8 cellular contexts compared by ENCODE assay signal in the genomic region with DNA sequence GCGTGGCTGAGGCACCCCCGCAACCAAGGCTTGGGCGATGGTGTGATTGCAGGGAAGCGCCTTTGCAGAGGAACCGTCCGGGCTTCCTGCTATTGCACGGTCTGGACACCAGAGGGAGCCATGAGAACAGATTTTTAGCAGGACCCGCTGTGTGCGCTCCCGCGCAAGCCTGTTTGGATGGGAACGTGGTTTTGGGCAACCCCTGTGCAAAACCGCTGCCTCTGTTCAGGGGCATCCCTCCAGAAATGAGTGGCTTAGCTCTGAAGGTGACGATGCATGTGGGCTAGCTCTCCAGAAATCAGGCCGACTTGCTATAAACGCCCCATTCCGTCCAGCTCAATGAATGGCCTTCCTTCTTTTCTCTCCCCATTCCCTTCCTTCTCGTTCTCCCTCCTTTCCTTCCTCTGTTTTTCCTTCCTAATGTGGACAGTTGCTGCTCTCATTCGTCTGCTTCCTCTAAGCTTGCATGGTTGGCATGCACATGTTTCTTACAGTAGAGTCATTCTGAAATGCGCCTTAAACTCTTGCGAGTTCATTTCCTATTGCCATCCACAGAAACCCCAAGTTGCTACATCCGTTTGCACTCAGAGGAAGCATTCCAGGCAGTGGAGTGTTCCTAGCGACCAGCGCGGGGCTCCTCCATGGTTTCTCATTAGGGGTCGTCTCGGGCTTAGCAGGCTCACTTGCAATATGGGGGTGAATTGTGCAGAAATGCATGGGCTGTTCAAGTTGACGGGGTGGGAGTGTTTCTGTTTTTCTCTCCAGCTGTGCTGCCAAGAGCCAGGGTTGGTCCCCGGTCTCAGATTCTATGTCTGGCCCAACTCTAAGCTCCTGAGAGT.
DNase-seq lines count a peak whose midpoint lies in the region; ATAC-seq, FAIRE-seq and TF ChIP-seq lines count a peak whose summit lies in the region.

No MANE protein-coding gene starts in this region.

- H3K79me1 ChIP-seq in H1 (ENCODE audit: low read depth, low read length) = no peaks in the 10 kb centered on the region

- no peak overlapping the region for H3K9ac ChIP-seq in H1 (replicated peaks in 1 of 4; ENCODE audit: extremely low read depth in 1 of 4, low read depth in 3 of 4, low read length in 3 of 4)

- H3K4me1 ChIP-seq in H1 (replicated peaks in 1 of 4; ENCODE audit: control insufficient read depth in 3 of 4, insufficient read depth in 4 of 4, low read length in 3 of 4) = peaks cover 0 to 7% (median 4%) of the 10 kb centered on the region in 4 experiments; a peak in 5 of 7 replicates

- no peak overlapping the region for H3K4ac ChIP-seq in H1 (replicated peaks; ENCODE audit: insufficient read length, low read depth, low read length)

- no peaks in the 10 kb centered on the region for H3K9me3 Mint-ChIP-seq in activated CD8-positive, alpha-beta T cell treated with anti-CD3 and anti-CD28 coated beads, Interleukin-2, amount 10 ng/mL, durations not matched to agents 7 days and 5 days (ENCODE audit: insufficient read depth)
- peaks cover under 1% of the 10 kb centered on the region for H3K9me3 Mint-ChIP-seq in mesothelial cell of epicardium

- no peaks in the 10 kb centered on the region for H3K27me3 ChIP-seq in H1 (replicated peaks in 1 of 4; ENCODE audit: control insufficient read depth in 3 of 4, extremely low read depth in 1 of 4, insufficient read depth in 3 of 4, low read length in 3 of 4)

- no peaks in the 10 kb centered on the region for H3K36me3 ChIP-seq in H1 (ENCODE audit: control insufficient read depth in 2 of 4, insufficient read depth in 4 of 4, low read length in 3 of 4)

- no peak overlapping the region for H3K4me3 Mint-ChIP-seq in activated CD8-positive, alpha-beta T cell treated with anti-CD3 and anti-CD28 coated beads, Interleukin-2, amount 10 ng/mL, durations not matched to agents 7 days and 5 days
- peak overlapping the region; percentile 51 for H3K4me3 Mint-ChIP-seq in mesothelial cell of epicardium

- no peak for TF ChIP-seq EP300 in H1 (IDR thresholded peaks at IDR 0.05; ENCODE audit: borderline replicate concordance in 1 of 2, low read depth in 2 of 2, low read length in 2 of 2)

- DNase-seq in NCI-H524 treated with DMSO at 0.1 percent for 48 hours (lab: John Stamatoyannopoulos, UW) = peak; percentile 1
- DNase-seq in activated CD8-positive, alpha-beta T cell treated with anti-CD3 and anti-CD28 coated beads, Interleukin-2, amount 10 ng/mL, durations not matched to agents 7 days and 5 days = peak; percentile 68
- DNase-seq in H1 (ENCODE audit: low read depth in 1 of 2, low spot score in 2 of 2) = peak; percentile 70 to 93
- peak; percentile 29 to 73 for DNase-seq in mesothelial cell of epicardium (ENCODE audit: low spot score in 2 of 2, unreplicated experiment in 2 of 2)
- peak; percentile 27 for DNase-seq in stimulated activated CD8-positive, alpha-beta memory T cell treated with anti-CD3 and anti-CD28 coated beads, Interleukin-15, amount 100 ng/mL, for 24 hours (ENCODE audit: low read depth)

- FAIRE-seq in H1 (lab: Jason Lieb, UNC) = peak; percentile 89

- TF ChIP-seq POLR2A in H1 (IDR thresholded peaks at IDR 0.05; ENCODE audit: control extremely low read depth in 1 of 2, low read depth in 2 of 2, low read length in 2 of 2) = 0 out of 3 replicates have a peak, but pooled peaks of 1 of the 2 experiments have one; percentile 30

- peaks cover 0 to 3% of the 10 kb centered on the region in 2 experiments; a peak in 3 of 4 replicates for H3K9me3 ChIP-seq in H1 (ENCODE audit: insufficient read depth in 2 of 2, low read depth in 1 of 2, low read length in 1 of 2)

- TF ChIP-seq CTCF in GM12875 (IDR thresholded peaks at IDR 0.05; ENCODE audit: borderline replicate concordance, insufficient read depth, low read depth, low read length) = peak; percentile 93
- TF ChIP-seq CTCF in H1 (IDR thresholded peaks at IDR 0.05; ENCODE audit: control extremely low read depth in 1 of 3, insufficient read depth in 1 of 3, low read depth in 1 of 3, low read length in 3 of 3) = peak; percentile 82 to 96 (median 87)
- TF ChIP-seq CTCF in mesothelial cell of epicardium (IDR thresholded peaks at IDR 0.05; ENCODE audit: unreplicated experiment) = peak; percentile 93

- no peaks in the 10 kb centered on the region for H3K79me2 ChIP-seq in H1 (ENCODE audit: control insufficient read depth in 1 of 2, insufficient read depth in 2 of 2, low read length in 2 of 2)

- peak overlapping the region; percentile 80; the same call in 1 of the 2 replicates for H2BK12ac ChIP-seq in H1 (ENCODE audit: low read depth, low read length)

- TF ChIP-seq RAD21 in H1 (IDR thresholded peaks at IDR 0.05 in 1 of 2, conservative IDR thresholded peaks at IDR 0.05 in 1 of 2; ENCODE audit: low read depth in 2 of 2, low read length in 2 of 2) = peak; percentile 97 to 98

- no peak overlapping the region for H3K23ac ChIP-seq in H1 (ENCODE audit: insufficient read length)

- H3K18ac ChIP-seq in H1 (ENCODE audit: extremely low read depth, low read length) = peak overlapping the region; percentile 8; the same call in 1 of the 2 replicates

- CTCF ChIA-PET in activated CD8-positive, alpha-beta T cell treated with anti-CD3 and anti-CD28 coated beads, Interleukin-2, amount 10 ng/mL, durations not matched to agents 7 days and 5 days (lab: Charles Lee) = interaction anchor here (1.0 to 2.5 kb wide), 5 partner anchors 25 to 907 kb away, joined by 3 to 8 read pairs (median 5); no protein-coding TSS in a partner anchor
- CTCF ChIA-PET in H1 (lab: Charles Lee; ENCODE audit: partially characterized antibody) = interaction anchor here (0.6 to 4.0 kb wide), 44 partner anchors 9 to 951 kb away, joined by 3 to 40 read pairs (median 4); no protein-coding TSS in a partner anchor

- peak overlapping the region; percentile 60 for H2AFZ ChIP-seq in H1 (ENCODE audit: low read length)

- peak overlapping the region; percentile 63 for H4K91ac ChIP-seq in H1 (replicated peaks; ENCODE audit: insufficient read length, low read length)

- peaks cover 6% of the 10 kb centered on the region for H3K27me3 Mint-ChIP-seq in activated CD8-positive, alpha-beta T cell treated with anti-CD3 and anti-CD28 coated beads, Interleukin-2, amount 10 ng/mL, durations not matched to agents 7 days and 5 days (ENCODE audit: low read depth)
- peaks cover 39% of the 10 kb centered on the region for H3K27me3 Mint-ChIP-seq in mesothelial cell of epicardium (ENCODE audit: low read depth)

- no peak overlapping the region for H3K56ac ChIP-seq in H1 (replicated peaks; ENCODE audit: insufficient read length, low read depth, low read length)

- no peaks in the 10 kb centered on the region for H4K20me1 ChIP-seq in H1 (replicated peaks in 1 of 2; ENCODE audit: control insufficient read depth in 1 of 2, insufficient read depth in 2 of 2, low read length in 2 of 2)

- peak overlapping the region; percentile 26; the same call in 1 of the 2 replicates for H2BK5ac ChIP-seq in H1 (ENCODE audit: low read depth, low read length)

- peaks cover 9% of the 10 kb centered on the region for H3K4me1 Mint-ChIP-seq in activated CD8-positive, alpha-beta T cell treated with anti-CD3 and anti-CD28 coated beads, Interleukin-2, amount 10 ng/mL, durations not matched to agents 7 days and 5 days (ENCODE audit: low read depth)
- peaks cover 2% of the 10 kb centered on the region for H3K4me1 Mint-ChIP-seq in mesothelial cell of epicardium

- no peak overlapping the region for H2BK120ac ChIP-seq in H1 (replicated peaks; ENCODE audit: low read depth, low read length)

- no peak overlapping the region for H4K8ac ChIP-seq in H1 (ENCODE audit: extremely low read depth, insufficient read depth, low read length)

- peak overlapping the region; percentile 60 for H4K5ac ChIP-seq in H1 (ENCODE audit: insufficient read length, low read depth, low read length)

- H3K4me2 ChIP-seq in H1 (ENCODE audit: insufficient read depth in 1 of 2, low read depth in 2 of 2, low read length in 2 of 2) = peak overlapping the region; percentile 1 to 30; a peak in 2 of 4 replicates

- no peak overlapping the region for H3K27ac ChIP-seq in H1 (ENCODE audit: low read depth, low read length)

- peak overlapping the region; percentile 55; the same call in 1 of the 2 replicates for H2BK20ac ChIP-seq in H1 (ENCODE audit: low read length)

- H2BK15ac ChIP-seq in H1 (ENCODE audit: low read length) = no peak overlapping the region

- no peak overlapping the region for H2AK5ac ChIP-seq in H1 (ENCODE audit: low read depth, low read length)

- WGBS in H1 (ENCODE audit: extremely low coverage in 1 of 2, insufficient coverage in 1 of 2, insufficient read length in 1 of 2, insufficient replicate concordance in 2 of 2, low coverage in 1 of 2, low lambda C conversion rate in 2 of 2, missing lambda C conversion rate in 1 of 2), 2 experiments = 29% methylated on average over 28 of the region's 29 CpGs; no CpG with 5 or more reads in 1 of the 2 experiments

- H3K27ac Mint-ChIP-seq in activated CD8-positive, alpha-beta T cell treated with anti-CD3 and anti-CD28 coated beads, Interleukin-2, amount 10 ng/mL, durations not matched to agents 7 days and 5 days = no peak overlapping the region
- no peak overlapping the region for H3K27ac Mint-ChIP-seq in mesothelial cell of epicardium

- no peaks in the 10 kb centered on the region for H3K23me2 ChIP-seq in H1 (ENCODE audit: low read depth, low read length)

- H3K36me3 Mint-ChIP-seq in activated CD8-positive, alpha-beta T cell treated with anti-CD3 and anti-CD28 coated beads, Interleukin-2, amount 10 ng/mL, durations not matched to agents 7 days and 5 days (ENCODE audit: low read depth) = no peaks in the 10 kb centered on the region
- H3K36me3 Mint-ChIP-seq in mesothelial cell of epicardium = no peaks in the 10 kb centered on the region

- POLR2A ChIA-PET in activated CD8-positive, alpha-beta T cell treated with anti-CD3 and anti-CD28 coated beads, Interleukin-2, amount 10 ng/mL, durations not matched to agents 7 days and 5 days (lab: Charles Lee) = no interaction called here
- POLR2A ChIA-PET in H1 (lab: Charles Lee; ENCODE audit: partially characterized antibody) = interaction anchor here (0.9 kb wide), 1 partner anchor 842 kb away, joined by 3 read pairs; no protein-coding TSS in a partner anchor

- no peak overlapping the region for H3K14ac ChIP-seq in H1 (ENCODE audit: insufficient read length)

- H3K4me3 ChIP-seq in GM12875 (ENCODE audit: low read depth, low read length) = peak overlapping the region; percentile 21
- no peak overlapping the region for H3K4me3 ChIP-seq in H1 (ENCODE audit: extremely low read depth in 1 of 4, insufficient read depth in 2 of 4, low read depth in 3 of 4, low read length in 4 of 4)

- ATAC-seq in HG02885 (IDR thresholded peaks at IDR 0.05; ENCODE audit: poor library complexity, unreplicated experiment) = peak; percentile 93
- ATAC-seq in activated CD8-positive, alpha-beta T cell treated with anti-CD3 and anti-CD28 coated beads, Interleukin-2, amount 10 ng/mL, durations not matched to agents 7 days and 5 days = peak; percentile 49
- ATAC-seq in GM18519 (IDR thresholded peaks at IDR 0.05; ENCODE audit: low FRiP score, unreplicated experiment) = no peak

TF ChIP-seq in H1, 55 proteins besides CTCF, POLR2A, EP300 and RAD21 (continues in another document):
- TF ChIP-seq CEBPB (IDR thresholded peaks at IDR 0.05; ENCODE audit: low read depth, low read length) = no peak
- TF ChIP-seq CHD1 (IDR thresholded peaks at IDR 0.05; ENCODE audit: low read depth, low read length) = no peak
- no peak for TF ChIP-seq EZH2 (IDR thresholded peaks at IDR 0.05; ENCODE audit: low read depth, low read length, severe bottlenecking)

Comparison
In these comparisons a context has a peak if more than half of its experiments do, and no peak if none do; other contexts are left out.
1. DNase-seq: peak in every context shown above with its lines; median percentile 82 in H1; 68 in activated CD8-positive, alpha-beta T cell treated with anti-CD3 and anti-CD28 coated beads, Interleukin-2, amount 10 ng/mL, durations not matched to agents 7 days and 5 days; 51 in mesothelial cell of epicardium; 27 in stimulated activated CD8-positive, alpha-beta memory T cell treated with anti-CD3 and anti-CD28 coated beads, Interleukin-15, amount 100 ng/mL, for 24 hours; 1 in NCI-H524 treated with DMSO at 0.1 percent for 48 hours.